ENCODE assay signal across 1 cellular context in the genomic region with DNA sequence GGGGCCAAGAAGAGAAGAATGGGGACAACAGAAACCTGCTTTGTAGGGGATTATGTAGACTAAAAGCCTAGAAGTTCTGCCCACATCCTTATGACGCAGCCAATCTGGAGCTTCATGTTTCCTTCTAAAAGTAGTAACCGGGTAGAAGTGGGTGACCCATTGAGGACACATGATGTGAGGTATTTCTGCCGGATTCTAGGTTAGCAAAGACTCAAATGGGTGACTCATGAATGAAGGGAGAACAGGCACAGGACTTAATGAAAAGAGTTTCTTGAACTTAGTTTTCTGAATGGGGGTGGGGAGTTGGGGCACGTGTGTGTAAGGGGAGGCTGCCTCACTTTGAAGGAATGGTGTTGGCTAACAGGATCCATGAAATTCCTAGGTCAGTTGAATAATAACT.
TF ChIP-seq lines count a peak whose summit lies in the region.

No MANE protein-coding gene starts in this region.

TF ChIP-seq in GM23338, 12 proteins besides CTCF, POLR2A, EP300 and RAD21 (continued from another document):
- TF ChIP-seq, protein P1, sequence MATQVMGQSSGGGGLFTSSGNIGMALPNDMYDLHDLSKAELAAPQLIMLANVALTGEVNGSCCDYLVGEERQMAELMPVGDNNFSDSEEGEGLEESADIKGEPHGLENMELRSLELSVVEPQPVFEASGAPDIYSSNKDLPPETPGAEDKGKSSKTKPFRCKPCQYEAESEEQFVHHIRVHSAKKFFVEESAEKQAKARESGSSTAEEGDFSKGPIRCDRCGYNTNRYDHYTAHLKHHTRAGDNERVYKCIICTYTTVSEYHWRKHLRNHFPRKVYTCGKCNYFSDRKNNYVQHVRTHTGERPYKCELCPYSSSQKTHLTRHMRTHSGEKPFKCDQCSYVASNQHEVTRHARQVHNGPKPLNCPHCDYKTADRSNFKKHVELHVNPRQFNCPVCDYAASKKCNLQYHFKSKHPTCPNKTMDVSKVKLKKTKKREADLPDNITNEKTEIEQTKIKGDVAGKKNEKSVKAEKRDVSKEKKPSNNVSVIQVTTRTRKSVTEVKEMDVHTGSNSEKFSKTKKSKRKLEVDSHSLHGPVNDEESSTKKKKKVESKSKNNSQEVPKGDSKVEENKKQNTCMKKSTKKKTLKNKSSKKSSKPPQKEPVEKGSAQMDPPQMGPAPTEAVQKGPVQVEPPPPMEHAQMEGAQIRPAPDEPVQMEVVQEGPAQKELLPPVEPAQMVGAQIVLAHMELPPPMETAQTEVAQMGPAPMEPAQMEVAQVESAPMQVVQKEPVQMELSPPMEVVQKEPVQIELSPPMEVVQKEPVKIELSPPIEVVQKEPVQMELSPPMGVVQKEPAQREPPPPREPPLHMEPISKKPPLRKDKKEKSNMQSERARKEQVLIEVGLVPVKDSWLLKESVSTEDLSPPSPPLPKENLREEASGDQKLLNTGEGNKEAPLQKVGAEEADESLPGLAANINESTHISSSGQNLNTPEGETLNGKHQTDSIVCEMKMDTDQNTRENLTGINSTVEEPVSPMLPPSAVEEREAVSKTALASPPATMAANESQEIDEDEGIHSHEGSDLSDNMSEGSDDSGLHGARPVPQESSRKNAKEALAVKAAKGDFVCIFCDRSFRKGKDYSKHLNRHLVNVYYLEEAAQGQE (IDR thresholded peaks at IDR 0.05; ENCODE audit: unreplicated experiment), result no peak
